Comparison of ENCODE assay signal across 7 cellular contexts in genomic region chr5:2265341-2265740, GRCh38.
"Had no signal": no experiment of that assay in that cellular context is flagged by ENCODE, and none has a peak within 500 bp of the region (broad histone marks: within the 10 kb centered on the region; RNA-seq: fewer than 3 reads in every experiment).

No MANE protein-coding gene starts in this region.

- H3K36me3 Mint-ChIP-seq: IgD-negative memory B cell had no signal

- H3K27me3 Mint-ChIP-seq: IgD-negative memory B cell had no signal

- H3K4me3 Mint-ChIP-seq: IgD-negative memory B cell had no signal

- H3K4me3 ChIP-seq: K562 had no signal

- ATAC-seq: HepG2, K562 had no signal

- DNase-seq: IMR-90, KBM-7, KG1 had no signal

- H3K27ac ChIP-seq: HL-60 had no signal

- H3K27ac Mint-ChIP-seq: IgD-negative memory B cell had no signal

- H3K4me1 Mint-ChIP-seq: IgD-negative memory B cell had no signal
